24 cellular contexts compared by ENCODE assay signal in the genomic region with DNA sequence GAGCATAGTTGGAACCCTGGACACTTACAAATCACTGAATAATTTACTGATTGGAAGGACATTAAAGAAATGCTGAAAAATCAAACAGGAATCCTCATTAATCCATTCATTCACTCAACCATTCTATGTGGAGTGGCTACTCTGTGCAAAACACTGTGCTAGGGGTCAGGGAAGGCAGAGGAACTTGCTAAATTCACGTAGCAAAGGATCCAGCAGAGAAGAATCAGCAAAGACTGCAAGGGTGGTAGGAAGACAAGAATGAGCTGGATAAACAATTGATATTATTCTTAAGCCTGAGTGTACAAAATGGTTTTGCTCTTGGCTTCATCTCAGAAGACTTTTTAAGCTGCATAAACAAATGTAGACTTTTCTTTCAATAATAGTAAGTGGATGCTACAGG.
A peak's percentile ranks its signal among the peaks of the same experiment; 100 is the strongest.
DNase-seq lines count a peak whose midpoint lies in the region; FAIRE-seq and TF ChIP-seq lines count a peak whose summit lies in the region.
"Had no signal": no experiment of that assay in that cellular context is flagged by ENCODE, and none has a peak within 500 bp of the region (broad histone marks: within the 10 kb centered on the region; RNA-seq: fewer than 3 reads in every experiment).

No MANE protein-coding gene starts in this region.

- H3K27me3 ChIP-seq in AG04450 (ENCODE audit: control insufficient read depth, insufficient read depth, low read length), result no peaks in the 10 kb centered on the region
- no peaks in the 10 kb centered on the region for H3K27me3 ChIP-seq in adipocyte (replicated peaks; ENCODE audit: control insufficient read depth, insufficient read depth, low read length)
- no peaks in the 10 kb centered on the region for H3K27me3 ChIP-seq in Karpas-422 (ENCODE audit: low read length)
- H3K27me3 ChIP-seq in testis, result no peaks in the 10 kb centered on the region
- H3K27me3 ChIP-seq: BLaER1 had no signal

- intact Hi-C loops in testis (cut with DNase I; ENCODE audit: low total_unique reads), result no loop called here

- peaks cover 11% of the 10 kb centered on the region for H3K4me1 ChIP-seq in adipocyte (ENCODE audit: control insufficient read depth, insufficient read depth, low read length)
- no peaks in the 10 kb centered on the region for H3K4me1 ChIP-seq in Karpas-422 (ENCODE audit: low read length)
- H3K4me1 ChIP-seq in testis, result no peaks in the 10 kb centered on the region
- H3K4me1 ChIP-seq: BLaER1 had no signal

- H3K27ac ChIP-seq in AG04450 (ENCODE audit: low read depth, low read length) (no peak overlapping the region), Karpas-422 (ENCODE audit: low read length) (no peak overlapping the region), testis (no peak overlapping the region)
- H3K27ac ChIP-seq: BLaER1 had no signal

- TF ChIP-seq POLR2A in testis (IDR thresholded peaks at IDR 0.05), result no peak

- peak; percentile 55 for FAIRE-seq in islet of Langerhans (lab: Jason Lieb, UNC)
- FAIRE-seq: GM12878, GM18507 had no signal

- no peaks in the 10 kb centered on the region for H4K20me1 ChIP-seq in Karpas-422 (ENCODE audit: insufficient read depth, low read depth, low read length)
- H4K20me1 ChIP-seq: BLaER1 had no signal

- H3K9me2 ChIP-seq in Karpas-422 (replicated peaks; ENCODE audit: insufficient read depth, low read length), result no peaks in the 10 kb centered on the region

- TF ChIP-seq CTCF in AG04450 (IDR thresholded peaks at IDR 0.05; ENCODE audit: low read depth, low read length) (no peak), testis (IDR thresholded peaks at IDR 0.05) (no peak)

- POLR2A ChIA-PET in AG04450 (lab: Yijun Ruan, JAX), result interaction anchor here (0.6 to 1.1 kb wide), 2 partner anchors 15 to 138 kb away, joined by 3 read pairs; no protein-coding TSS in a partner anchor

- H3K79me2 ChIP-seq in Karpas-422 (ENCODE audit: low read length), result no peaks in the 10 kb centered on the region

- H3K36me3 ChIP-seq in adipocyte (ENCODE audit: control insufficient read depth, insufficient read depth, low read length, severe bottlenecking) (no peaks in the 10 kb centered on the region), Karpas-422 (ENCODE audit: insufficient read depth, low read length) (no peaks in the 10 kb centered on the region), testis (ENCODE audit: low read depth, missing control alignments) (no peaks in the 10 kb centered on the region)
- H3K36me3 ChIP-seq: BLaER1 had no signal

- no peak overlapping the region for H3K4me3 ChIP-seq in AG04450 (ENCODE audit: low read depth, low read length)
- no peak overlapping the region for H3K4me3 ChIP-seq in adipocyte (ENCODE audit: low read length)
- no peak overlapping the region for H3K4me3 ChIP-seq in Karpas-422 (ENCODE audit: low read length)
- H3K4me3 ChIP-seq in testis, result no peak overlapping the region
- H3K4me3 ChIP-seq: BLaER1, GM12878 had no signal

- no peak overlapping the region for H2AFZ ChIP-seq in Karpas-422 (ENCODE audit: low read length)

- DNase-seq in AG04450 (ENCODE audit: low read depth, low spot score) (peak; percentile 60), adipocyte (ENCODE audit: low read depth) (peak; percentile 64), dedifferentiated amniotic fluid mesenchymal stem cell (ENCODE audit: extremely low spot score) (peak; percentile 26), KBM-7 (no peak), Karpas-422 (no peak), testis (no peak)
- DNase-seq in activated CD4-positive, alpha-beta T cell treated with anti-CD3 and anti-CD28 coated beads for 1 hour, result no peak
- DNase-seq: 8988T; CD4-positive, alpha-beta memory T cell; DMS153; GF-D8; GOT3; KG1; NCI-H1417; NCI-H187 treated with DMSO at 0.1 percent for 48 hours; NCI-H345; NCI-H526; PC-3; RPMI8226; SHP77 treated with DMSO at 0.1 percent for 48 hours had no signal

- in situ Hi-C loops in KBM-7 (cut with MboI; ENCODE audit: low pct_unique_long_range_greater_than_20kb, low sequenced_read_pairs), result no loop called here

- no peak overlapping the region for H3K9ac ChIP-seq in adipocyte (ENCODE audit: low read length)
- no peak overlapping the region for H3K9ac ChIP-seq in Karpas-422 (ENCODE audit: low read length)
- H3K9ac ChIP-seq: BLaER1 had no signal

- CTCF ChIA-PET in AG04450 (lab: Charles Lee), result interaction anchor here (0.9 to 3.2 kb wide), 4 partner anchors 54 to 444 kb away, joined by 3 to 20 read pairs (median 5); no protein-coding TSS in a partner anchor

- peaks cover 3% of the 10 kb centered on the region; the same call in 1 of the 2 replicates for H3K9me3 ChIP-seq in AG04450 (ENCODE audit: control insufficient read depth, insufficient read depth, low read length)
- no peaks in the 10 kb centered on the region for H3K9me3 ChIP-seq in adipocyte (ENCODE audit: control insufficient read depth, low read length)
- no peaks in the 10 kb centered on the region for H3K9me3 ChIP-seq in Karpas-422 (ENCODE audit: low read length)
- H3K9me3 ChIP-seq in testis, result no peaks in the 10 kb centered on the region
- H3K9me3 ChIP-seq: BLaER1 had no signal

- 58 to 61% methylated on average over 1 of the region's 1 CpG for WGBS in testis, 2 donors

- H3K4me2 ChIP-seq in Karpas-422 (ENCODE audit: low read depth, low read length, poor library complexity, severe bottlenecking), result no peak overlapping the region
- H3K4me2 ChIP-seq: BLaER1 had no signal

Comparison
In these comparisons a context has a peak if more than half of its experiments do, and no peak if none do; other contexts are left out.
1. DNase-seq: peak in AG04450 (single experiment), adipocyte (single experiment) and dedifferentiated amniotic fluid mesenchymal stem cell (single experiment); none in KBM-7 (single experiment), Karpas-422 (single experiment), activated CD4-positive, alpha-beta T cell treated with anti-CD3 and anti-CD28 coated beads for 1 hour (single experiment) and testis (single experiment).